15 cellular contexts compared by ENCODE assay signal in genomic region chrX:9671998-9672397, GRCh38.
DNase-seq lines count a peak whose midpoint lies in the region; ATAC-seq, FAIRE-seq and TF ChIP-seq lines count a peak whose summit lies in the region.
"Had no signal": no experiment of that assay in that cellular context is flagged by ENCODE, and none has a peak within 500 bp of the region (broad histone marks: within the 10 kb centered on the region; RNA-seq: fewer than 3 reads in every experiment).

No MANE protein-coding gene starts in this region.

- H3K9me3 Mint-ChIP-seq in immature natural killer cell: no peaks in the 10 kb centered on the region
- H3K9me3 Mint-ChIP-seq in activated naive CD4-positive, alpha-beta T cell treated with anti-CD3 and anti-CD28 coated beads, Interleukin-2, amount 10 ng/mL, durations not matched to agents 7 days and 5 days: peaks cover 4% of the 10 kb centered on the region

- H3K9ac ChIP-seq in Karpas-422 (ENCODE audit: low read length): no peak overlapping the region

- H3K36me3 ChIP-seq in Karpas-422 (ENCODE audit: insufficient read depth, low read length) (no peaks in the 10 kb centered on the region), aorta (ENCODE audit: control insufficient read depth in 1 of 2, insufficient read depth in 2 of 2, low read length in 1 of 2) (no peaks in the 10 kb centered on the region)
- H3K36me3 ChIP-seq: adrenal gland had no signal

- peak; percentile 83 for ATAC-seq in GM21423 (IDR thresholded peaks at IDR 0.05; ENCODE audit: unreplicated experiment)
- ATAC-seq in aorta (ENCODE audit: low FRiP score): no peak

- peak overlapping the region; percentile 25; the same call in 1 of the 2 replicates for H2AFZ ChIP-seq in Karpas-422 (ENCODE audit: low read length)

- H3K4me2 ChIP-seq in Karpas-422 (ENCODE audit: low read depth, low read length, poor library complexity, severe bottlenecking): peak overlapping the region; percentile 62

- peaks cover 0 to 12% (median 3%) of the 10 kb centered on the region in 3 donors for H3K27me3 Mint-ChIP-seq in immature natural killer cell (ENCODE audit: low read depth in 3 of 3)
- H3K27me3 Mint-ChIP-seq in activated naive CD4-positive, alpha-beta T cell treated with anti-CD3 and anti-CD28 coated beads, Interleukin-2, amount 10 ng/mL, durations not matched to agents 7 days and 5 days: no peaks in the 10 kb centered on the region

- H3K27me3 ChIP-seq in Karpas-422 (ENCODE audit: low read length): no peaks in the 10 kb centered on the region
- H3K27me3 ChIP-seq in aorta (ENCODE audit: control insufficient read depth in 1 of 2, insufficient read depth in 2 of 2, low read length in 1 of 2): no peaks in the 10 kb centered on the region
- H3K27me3 ChIP-seq: adrenal gland had no signal

- TF ChIP-seq POLR2A in GM12892 (IDR thresholded peaks at IDR 0.05; ENCODE audit: low read depth, low read length): no peak

- H3K36me3 Mint-ChIP-seq in immature natural killer cell: no peaks in the 10 kb centered on the region
- H3K36me3 Mint-ChIP-seq in activated naive CD4-positive, alpha-beta T cell treated with anti-CD3 and anti-CD28 coated beads, Interleukin-2, amount 10 ng/mL, durations not matched to agents 7 days and 5 days: peaks cover 17% of the 10 kb centered on the region

- WGBS in aorta, 2 donors: 85 to 94% methylated on average over 3 of the region's 3 CpGs

- FAIRE-seq in GM12892 (lab: Jason Lieb, UNC): peak; percentile 24

- peak overlapping the region in 3 of 5 donors; percentile 6 to 51 (median 30) for H3K4me3 Mint-ChIP-seq in immature natural killer cell
- no peak overlapping the region for H3K4me3 Mint-ChIP-seq in activated naive CD4-positive, alpha-beta T cell treated with anti-CD3 and anti-CD28 coated beads, Interleukin-2, amount 10 ng/mL, durations not matched to agents 7 days and 5 days

- peak overlapping the region; percentile 25 to 81 (median 74) for H3K27ac Mint-ChIP-seq in immature natural killer cell
- no peak overlapping the region for H3K27ac Mint-ChIP-seq in activated naive CD4-positive, alpha-beta T cell treated with anti-CD3 and anti-CD28 coated beads, Interleukin-2, amount 10 ng/mL, durations not matched to agents 7 days and 5 days
- H3K27ac Mint-ChIP-seq: activated T-helper 2 cell treated with anti-CD3 and anti-CD28 coated beads, Interferon-gamma antibody, Interleukin-2, Interleukin-4, amounts not matched to agents 10 μg/mL and 5 μg/mL and 100 μg/mL, durations not matched to agents 14 hours and 24 hours and 36 hours had no signal

- intact Hi-C loops in aorta (cut with DNase I): loop anchor here (10.0 kb wide), 3 partner anchors 107 to 207 kb away; partner anchors contain the start of gene TBL1X (in 1 of the 2)

- H3K9me3 ChIP-seq in Karpas-422 (ENCODE audit: low read length) (no peaks in the 10 kb centered on the region), aorta (ENCODE audit: control insufficient read depth, low read length) (no peaks in the 10 kb centered on the region)
- H3K9me3 ChIP-seq: adrenal gland had no signal

- no peaks in the 10 kb centered on the region for H3K9me2 ChIP-seq in Karpas-422 (replicated peaks; ENCODE audit: insufficient read depth, low read length)

- peaks cover 26 to 44% of the 10 kb centered on the region in 2 donors for H3K4me1 Mint-ChIP-seq in immature natural killer cell
- peaks cover 6% of the 10 kb centered on the region for H3K4me1 Mint-ChIP-seq in activated naive CD4-positive, alpha-beta T cell treated with anti-CD3 and anti-CD28 coated beads, Interleukin-2, amount 10 ng/mL, durations not matched to agents 7 days and 5 days

- peaks cover 60% of the 10 kb centered on the region for H3K4me1 ChIP-seq in Karpas-422 (ENCODE audit: low read length)
- peaks cover 2 to 8% of the 10 kb centered on the region in 2 donors for H3K4me1 ChIP-seq in aorta (ENCODE audit: control insufficient read depth in 1 of 2, insufficient read depth in 2 of 2, low read length in 2 of 2)
- H3K4me1 ChIP-seq: adrenal gland had no signal

- no peaks in the 10 kb centered on the region for H3K79me2 ChIP-seq in Karpas-422 (ENCODE audit: low read length)

- no peaks in the 10 kb centered on the region for H4K20me1 ChIP-seq in Karpas-422 (ENCODE audit: insufficient read depth, low read depth, low read length)

- H3K4me3 ChIP-seq in Karpas-422 (ENCODE audit: low read length): peak overlapping the region; percentile 15; the same call in 1 of the 2 replicates
- H3K4me3 ChIP-seq in aorta (ENCODE audit: low read length in 2 of 2): no peak overlapping the region
- H3K4me3 ChIP-seq: adrenal gland had no signal

- CTCF ChIA-PET in activated naive CD4-positive, alpha-beta T cell treated with anti-CD3 and anti-CD28 coated beads, Interleukin-2, amount 10 ng/mL, durations not matched to agents 7 days and 5 days (lab: Charles Lee): no interaction called here

- H3K27ac ChIP-seq in Karpas-422 (ENCODE audit: low read length) (peak overlapping the region; percentile 62), aorta (ENCODE audit: low read depth in 1 of 2, low read length in 2 of 2) (no peak overlapping the region)
- H3K27ac ChIP-seq: adrenal gland had no signal

- DNase-seq in GM12892 (ENCODE audit: insufficient read length) (no peak), Karpas-422 (peak; percentile 59), immature natural killer cell (peak; percentile 12 to 14 (median 13)), pons (ENCODE audit: low spot score) (no peak), NCI-H748 (lab: John Stamatoyannopoulos, UW; ENCODE audit: unreplicated experiment) (no peak), aorta (no peak)
- DNase-seq in activated naive CD4-positive, alpha-beta T cell treated with anti-CD3 and anti-CD28 coated beads, Interleukin-2, amount 10 ng/mL, durations not matched to agents 7 days and 5 days: no peak
- DNase-seq: adrenal gland; caudate nucleus; foreskin fibroblast; NCI-H774; occipital lobe; stimulated activated CD4-positive, alpha-beta T cell treated with anti-CD3 and anti-CD28 coated beads, Interleukin-2, amount 100 ng/mL, for 24 hours had no signal

Comparison
In these comparisons a context has a peak if more than half of its experiments do, and no peak if none do; other contexts are left out.
1. DNase-seq: peak in Karpas-422 (single experiment) and immature natural killer cell (3 of 3); none in GM12892 (single experiment), pons (single experiment), NCI-H748 (single experiment), aorta (0 of 2) and activated naive CD4-positive, alpha-beta T cell treated with anti-CD3 and anti-CD28 coated beads, Interleukin-2, amount 10 ng/mL, durations not matched to agents 7 days and 5 days (single experiment).